ENCODE assay signal across 1 cellular context in the genomic region with DNA sequence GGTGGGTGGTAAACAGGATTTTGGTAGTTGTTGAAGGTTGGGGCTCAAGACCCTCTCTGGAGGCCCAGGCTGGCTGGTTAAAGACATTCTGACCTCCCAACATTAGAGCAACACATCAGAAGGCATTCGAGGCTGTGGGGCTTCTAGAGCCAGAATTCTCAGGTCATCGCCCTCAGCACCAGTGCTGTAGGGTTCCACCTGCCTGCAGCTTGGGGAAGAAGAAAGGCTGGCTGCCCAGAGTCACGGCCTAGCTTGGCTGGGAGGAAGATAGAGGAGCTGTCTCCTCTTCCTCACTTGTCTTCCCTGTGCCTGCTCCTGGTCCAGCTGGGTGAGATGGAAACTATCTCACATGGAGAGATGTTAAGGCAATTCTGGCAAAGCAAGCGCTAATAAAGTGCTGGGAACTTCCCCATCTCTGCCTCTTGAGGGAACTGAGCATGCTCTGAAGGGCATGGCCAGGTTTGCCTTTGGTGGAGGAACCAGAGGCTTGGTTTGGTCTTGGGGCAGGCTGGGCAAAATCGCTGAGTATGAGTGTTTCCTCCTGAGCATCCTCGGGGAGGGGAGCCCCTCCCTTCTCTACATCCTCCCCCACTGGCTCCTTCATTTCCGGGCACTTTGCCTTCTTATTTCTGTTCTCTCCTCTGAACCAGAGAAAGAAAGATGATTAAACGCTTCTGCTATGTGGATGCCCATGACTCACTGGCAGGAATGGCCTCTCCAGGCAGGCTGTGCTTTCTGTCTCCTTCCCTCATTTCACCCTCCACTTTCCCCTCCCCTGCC.
TF ChIP-seq lines count a peak whose summit lies in the region.

No MANE protein-coding gene starts in this region.

TF ChIP-seq in HCT116, 20 proteins besides CTCF, POLR2A, EP300 and RAD21 (continued from another document):
- TF ChIP-seq, protein P1, sequence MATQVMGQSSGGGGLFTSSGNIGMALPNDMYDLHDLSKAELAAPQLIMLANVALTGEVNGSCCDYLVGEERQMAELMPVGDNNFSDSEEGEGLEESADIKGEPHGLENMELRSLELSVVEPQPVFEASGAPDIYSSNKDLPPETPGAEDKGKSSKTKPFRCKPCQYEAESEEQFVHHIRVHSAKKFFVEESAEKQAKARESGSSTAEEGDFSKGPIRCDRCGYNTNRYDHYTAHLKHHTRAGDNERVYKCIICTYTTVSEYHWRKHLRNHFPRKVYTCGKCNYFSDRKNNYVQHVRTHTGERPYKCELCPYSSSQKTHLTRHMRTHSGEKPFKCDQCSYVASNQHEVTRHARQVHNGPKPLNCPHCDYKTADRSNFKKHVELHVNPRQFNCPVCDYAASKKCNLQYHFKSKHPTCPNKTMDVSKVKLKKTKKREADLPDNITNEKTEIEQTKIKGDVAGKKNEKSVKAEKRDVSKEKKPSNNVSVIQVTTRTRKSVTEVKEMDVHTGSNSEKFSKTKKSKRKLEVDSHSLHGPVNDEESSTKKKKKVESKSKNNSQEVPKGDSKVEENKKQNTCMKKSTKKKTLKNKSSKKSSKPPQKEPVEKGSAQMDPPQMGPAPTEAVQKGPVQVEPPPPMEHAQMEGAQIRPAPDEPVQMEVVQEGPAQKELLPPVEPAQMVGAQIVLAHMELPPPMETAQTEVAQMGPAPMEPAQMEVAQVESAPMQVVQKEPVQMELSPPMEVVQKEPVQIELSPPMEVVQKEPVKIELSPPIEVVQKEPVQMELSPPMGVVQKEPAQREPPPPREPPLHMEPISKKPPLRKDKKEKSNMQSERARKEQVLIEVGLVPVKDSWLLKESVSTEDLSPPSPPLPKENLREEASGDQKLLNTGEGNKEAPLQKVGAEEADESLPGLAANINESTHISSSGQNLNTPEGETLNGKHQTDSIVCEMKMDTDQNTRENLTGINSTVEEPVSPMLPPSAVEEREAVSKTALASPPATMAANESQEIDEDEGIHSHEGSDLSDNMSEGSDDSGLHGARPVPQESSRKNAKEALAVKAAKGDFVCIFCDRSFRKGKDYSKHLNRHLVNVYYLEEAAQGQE (IDR thresholded peaks at IDR 0.05; ENCODE audit: low read depth): no peak
- TF ChIP-seq EGR1 (IDR thresholded peaks at IDR 0.05; ENCODE audit: low read depth) (no peak), ZNF274 (IDR thresholded peaks at IDR 0.05; ENCODE audit: low read depth, low read length) (no peak)
